Comparison of ENCODE assay signal across 11 cellular contexts in genomic region chr5:119078870-119079269, GRCh38. TPM values are rescaled to one million over a fixed set of nuclear protein-coding genes. Genes with fewer than 3 reads are reported as not detected.
DNase-seq lines count a peak whose midpoint lies in the region; ATAC-seq, FAIRE-seq and TF ChIP-seq lines count a peak whose summit lies in the region.
"Had no signal": no experiment of that assay in that cellular context is flagged by ENCODE, and none has a peak within 500 bp of the region (broad histone marks: within the 10 kb centered on the region; RNA-seq: fewer than 3 reads in every experiment).

No MANE protein-coding gene starts in this region.

- no peak for TF ChIP-seq RAD21 in GM12878 (IDR thresholded peaks at IDR 0.05; ENCODE audit: insufficient read depth, low read depth, low read length)

- H3K9me3 Mint-ChIP-seq in naive B cell, result no peaks in the 10 kb centered on the region
- H3K9me3 Mint-ChIP-seq in CD4-positive, alpha-beta memory T cell, result no peaks in the 10 kb centered on the region
- H3K9me3 Mint-ChIP-seq: CD8-positive, alpha-beta memory T cell had no signal

- intact Hi-C loops in GM12878 (cut with micrococcal nuclease; ENCODE audit: unreplicated experiment), result loop anchor here (10.0 kb wide), 1 partner anchor 354 kb away; no protein-coding TSS in a partner anchor
- intact Hi-C loops in CD4-positive, alpha-beta memory T cell (cut with micrococcal nuclease), result no loop called here

- H3K4me1 ChIP-seq in ES-I3 (ENCODE audit: insufficient read depth, low read length), result peaks cover 51% of the 10 kb centered on the region
- peaks cover 30% of the 10 kb centered on the region for H3K4me1 ChIP-seq in GM12878 (ENCODE audit: control insufficient read depth, insufficient read depth, low read length)
- H3K4me1 ChIP-seq in CD4-positive, alpha-beta memory T cell (ENCODE audit: insufficient read depth, low read length), result peaks cover 31% of the 10 kb centered on the region

- CTCF ChIA-PET in GM12878 (lab: Yijun Ruan, JAX), result interaction anchor here (0.9 to 2.6 kb wide), 6 partner anchors 19 to 356 kb away, joined by 3 to 10 read pairs (median 4); partner anchors contain the start of gene DTWD2
- CTCF ChIA-PET in CD4-positive, alpha-beta memory T cell (lab: Charles Lee; ENCODE audit: partially characterized antibody), result no interaction called here

- in situ Hi-C loops in GM12878 (cut with MboI), result loop anchor here (5.0 kb wide), 1 partner anchor 333 kb away; no protein-coding TSS in a partner anchor

- no peak overlapping the region for H2AFZ ChIP-seq in GM12878 (ENCODE audit: control insufficient read depth, low read depth, low read length)

- H3K27ac Mint-ChIP-seq in naive B cell, result peak overlapping the region in 5 of 6 donors; percentile 13 to 92 (median 63)
- H3K27ac Mint-ChIP-seq in CD4-positive, alpha-beta memory T cell, result peak overlapping the region in 1 of 7 donors; percentile 19

- H3K79me2 ChIP-seq in GM12878 (ENCODE audit: control insufficient read depth, insufficient read depth, low read length), result peaks cover 94% of the 10 kb centered on the region

- H3K27me3 ChIP-seq in GM12878 (replicated peaks in 1 of 2; ENCODE audit: control insufficient read depth in 2 of 2, insufficient read depth in 2 of 2, low read length in 1 of 2), result no peaks in the 10 kb centered on the region
- H3K27me3 ChIP-seq in CD4-positive, alpha-beta memory T cell (ENCODE audit: insufficient read depth, low read length), result no peaks in the 10 kb centered on the region
- H3K27me3 ChIP-seq: breast epithelium, esophagus muscularis mucosa had no signal

- H4K20me1 ChIP-seq in GM12878 (ENCODE audit: control insufficient read depth, insufficient read depth), result no peaks in the 10 kb centered on the region

- peak overlapping the region; percentile 42; the same call in 1 of the 2 replicates for H3K9ac ChIP-seq in ES-I3 (ENCODE audit: low read depth, low read length)
- no peak overlapping the region for H3K9ac ChIP-seq in GM12878 (ENCODE audit: control insufficient read depth, insufficient read depth, low read length)

- H3K27me3 Mint-ChIP-seq in naive B cell, result no peaks in the 10 kb centered on the region
- H3K27me3 Mint-ChIP-seq in CD4-positive, alpha-beta memory T cell, result no peaks in the 10 kb centered on the region
- H3K27me3 Mint-ChIP-seq: CD8-positive, alpha-beta memory T cell had no signal

- no TSS peak for BruUV-seq in GM12878 (replicated peaks; lab: Mats Ljungman, UMichigan)

- RAD21 ChIA-PET in GM12878 (lab: Charles Lee; ENCODE audit: unreplicated experiment), result interaction anchor here (0.6 to 1.6 kb wide), 6 partner anchors 8 to 332 kb away, joined by 3 to 6 read pairs (median 4); partner anchors contain the start of genes DMXL1 and DTWD2

- POLR2A ChIA-PET in GM12878 (lab: Charles Lee), result interaction anchor here (1.4 to 1.8 kb wide), 3 partner anchors 8 to 57 kb away, joined by 4 to 7 read pairs (median 4); partner anchors contain the start of gene DMXL1
- POLR2A ChIA-PET in CD4-positive, alpha-beta memory T cell (lab: Charles Lee; ENCODE audit: partially characterized antibody), result interaction anchor here (1.0 to 1.6 kb wide), 2 partner anchors 8 to 199 kb away, joined by 3 read pairs; partner anchors contain the start of gene DMXL1

- ATAC-seq in GM12878 (no peak), naive B cell (ENCODE audit: low read depth in 2 of 2) (no peak), HG02588 (IDR thresholded peaks at IDR 0.05; ENCODE audit: unreplicated experiment) (no peak)

- no peak for FAIRE-seq in GM12878 (lab: Jason Lieb, UNC)
- FAIRE-seq: kidney had no signal

- TF ChIP-seq CTCF in GM12878 (IDR thresholded peaks at IDR 0.05 in 2 of 3, conservative IDR thresholded peaks at IDR 0.05 in 1 of 3; ENCODE audit: control insufficient read depth in 2 of 3, extremely low read depth in 1 of 3, insufficient read depth in 1 of 3, low read depth in 3 of 3, low read length in 3 of 3), result no peak

- WGBS in GM12878 (ENCODE audit: insufficient coverage, insufficient replicate concordance, low lambda C conversion rate, missing lambda C conversion rate), result 100% methylated on average over 1 of the region's 1 CpG

- no peaks in the 10 kb centered on the region for H3K36me3 ChIP-seq in ES-I3 (ENCODE audit: insufficient read depth, low read length)
- peaks cover 1 to 3% of the 10 kb centered on the region in 2 experiments; a peak in 3 of 4 replicates for H3K36me3 ChIP-seq in GM12878 (ENCODE audit: control insufficient read depth in 2 of 2, insufficient read depth in 2 of 2, low read length in 1 of 2)
- no peaks in the 10 kb centered on the region for H3K36me3 ChIP-seq in CD4-positive, alpha-beta memory T cell (ENCODE audit: insufficient read depth, low read length)
- H3K36me3 ChIP-seq: breast epithelium, esophagus muscularis mucosa had no signal

- SMC1A ChIA-PET in GM12878 (lab: Charles Lee; ENCODE audit: uncharacterized antibody, unreplicated experiment), result interaction anchor here (0.8 to 3.7 kb wide), 15 partner anchors 8 to 320 kb away, joined by 3 to 19 read pairs (median 3); partner anchors contain the start of gene DMXL1

- peak overlapping the region in 7 of 8 donors; percentile 13 to 62 (median 29) for H3K4me3 Mint-ChIP-seq in naive B cell
- no peak overlapping the region for H3K4me3 Mint-ChIP-seq in CD4-positive, alpha-beta memory T cell

- DNase-seq in M059J (ENCODE audit: low read depth) (peak; percentile 7), GM12878 (ENCODE audit: low read depth, low spot score) (no peak), naive B cell (no peak), NK-92 (lab: John Stamatoyannopoulos, UW; ENCODE audit: unreplicated experiment) (no peak)
- no peak for DNase-seq in CD4-positive, alpha-beta memory T cell
- DNase-seq: CD8-positive, alpha-beta memory T cell; kidney had no signal

- peak overlapping the region; percentile 56 for H3K4me2 ChIP-seq in GM12878 (ENCODE audit: control insufficient read depth, insufficient read depth)

- TF ChIP-seq POLR2A in GM12878 (IDR thresholded peaks at IDR 0.05; ENCODE audit: low read depth, low read length), result no peak

- H3K27ac ChIP-seq in GM12878 (ENCODE audit: control insufficient read depth, insufficient read depth), result peak overlapping the region; percentile 70
- H3K27ac ChIP-seq in CD4-positive, alpha-beta memory T cell (ENCODE audit: low read depth, low read length), result no peak overlapping the region
- H3K27ac ChIP-seq: breast epithelium, esophagus muscularis mucosa had no signal

- peak overlapping the region; percentile 47; the same call in 1 of the 2 replicates for H3K4me3 ChIP-seq in GM12878
- H3K4me3 ChIP-seq in CD4-positive, alpha-beta memory T cell (ENCODE audit: low read length in 2 of 2), result no peak overlapping the region
- H3K4me3 ChIP-seq: breast epithelium, esophagus muscularis mucosa had no signal

- no peak for TF ChIP-seq EP300 in GM12878 (IDR thresholded peaks at IDR 0.05; ENCODE audit: borderline replicate concordance in 1 of 2, control insufficient read depth in 1 of 2, low read depth in 2 of 2, low read length in 2 of 2)

- no peaks in the 10 kb centered on the region for H3K9me3 ChIP-seq in ES-I3 (ENCODE audit: control insufficient read depth, insufficient read depth, low read length)
- no peaks in the 10 kb centered on the region; the same call in 2 of the 3 replicates for H3K9me3 ChIP-seq in GM12878 (replicated peaks; ENCODE audit: control insufficient read depth, insufficient read depth, low read length)
- no peaks in the 10 kb centered on the region for H3K9me3 ChIP-seq in CD4-positive, alpha-beta memory T cell (ENCODE audit: control insufficient read depth in 1 of 2, low read length in 2 of 2)
- H3K9me3 ChIP-seq: breast epithelium, esophagus muscularis mucosa had no signal

- H3K36me3 Mint-ChIP-seq in naive B cell, result peaks cover 0 to 4% of the 10 kb centered on the region in 2 donors
- peaks cover 6 to 11% of the 10 kb centered on the region in 2 donors for H3K36me3 Mint-ChIP-seq in CD4-positive, alpha-beta memory T cell

- H3K4me1 Mint-ChIP-seq in naive B cell, result peaks cover 59 to 80% (median 79%) of the 10 kb centered on the region in 3 donors
- peaks cover 34 to 41% (median 35%) of the 10 kb centered on the region in 4 donors for H3K4me1 Mint-ChIP-seq in CD4-positive, alpha-beta memory T cell

TF ChIP-seq in GM12878, 131 proteins besides CTCF, POLR2A, EP300 and RAD21 (continues in another document):
- no peak for TF ChIP-seq EZH2 (IDR thresholded peaks at IDR 0.05; ENCODE audit: borderline replicate concordance, control insufficient read depth, low read depth, low read length)

RNA-seq across cellular contexts. Expression of gene DMXL1, which starts 8.0 kb away (rescaled TPM):
- 10.3 and 22.0 TPM in 2 replicates for total RNA-seq in M059J (2014; rRNA removed; shearing (Covaris generic))
- total RNA-seq in GM12878 (2013; cell fraction: nucleolus; rRNA removed), result 353 and 379 TPM in 2 replicates
- 52.8 and 60.0 TPM in 2 replicates for total RNA-seq in GM12878 (2014; rRNA removed)
- 67.7 and 68.4 TPM in 2 replicates for total RNA-seq in GM12878 (2014; rRNA removed; fragmentation: Illumina TruSeq; extraction: Trizol)
- 45.7 and 49.2 TPM in 2 replicates for total RNA-seq in GM12878 (2021)
- 11.7 TPM for polyA plus RNA-seq in GM12878 (2011; ENCODE audit: low read depth)
- polyA plus RNA-seq in GM12878 (2011; rRNA removed), result 34.2 and 51.2 TPM in 2 replicates
- polyA plus RNA-seq in GM12878 (2011; cell fraction: cytosol; rRNA removed), result 8.6 and 10.3 TPM in 2 replicates
- polyA plus RNA-seq in GM12878 (2011; cell fraction: nucleus; rRNA removed), result 27.8 and 34.6 TPM in 2 replicates
- 24.8 and 28.3 TPM in 2 replicates for polyA plus RNA-seq in GM12878 (2012)
- 37.1 and 73.0 TPM in 2 replicates for polyA plus RNA-seq in GM12878 (2014; fragmentation: Illumina TruSeq; extraction: Trizol)
- polyA plus RNA-seq in GM12878 (2014; fragmentation: Nextera tagmentation; extraction: Ambion mirVana), result 10 to 100 TPM in 1 of 2 experiments, 1 to 10 TPM in 1; 9.1 to 11.0 TPM
- 23.6 and 34.1 TPM in 2 replicates for polyA plus RNA-seq in GM12878 (2014; rRNA removed)
- polyA plus RNA-seq in GM12878 (2016; fragmentation: Nextera tagmentation; extraction: Ambion mirVana), result 10 to 100 TPM; 27.7 to 29.6 TPM
- polyA minus RNA-seq in GM12878 (2011; rRNA and poly(A)+ RNA removed), result 50.9 and 75.0 TPM in 2 replicates
- 16.4 and 17.1 TPM in 2 replicates for polyA minus RNA-seq in GM12878 (2011; cell fraction: cytosol; rRNA and poly(A)+ RNA removed)
- 73.7 and 94.3 TPM in 2 replicates for polyA minus RNA-seq in GM12878 (2011; cell fraction: nucleus; rRNA and poly(A)+ RNA removed)
- 10 to 100 TPM; 52.7 to 78.5 (median 69.0) TPM for polyA plus RNA-seq in naive B cell (ENCODE audit: low read depth in 6 of 6)
- 10 to 100 TPM; 33.2 to 37.9 TPM for total RNA-seq in CD4-positive, alpha-beta memory T cell
- polyA plus RNA-seq in CD4-positive, alpha-beta memory T cell, result 10 to 100 TPM; 10.3 to 13.7 TPM

Comparison
In these comparisons a context has a peak if more than half of its experiments do, and no peak if none do; other contexts are left out.
1. H3K4me3 Mint-ChIP-seq: peak in naive B cell (7 of 8); none in CD4-positive, alpha-beta memory T cell (0 of 8).